8 cellular contexts compared by ENCODE assay signal in genomic region chr2:230905448-230906430, GRCh38. TPM values are rescaled to one million over a fixed set of nuclear protein-coding genes. Genes with fewer than 3 reads are reported as not detected.
A peak's percentile ranks its signal among the peaks of the same experiment; 100 is the strongest.
DNase-seq lines count a peak whose midpoint lies in the region; ATAC-seq and TF ChIP-seq lines count a peak whose summit lies in the region.

No MANE protein-coding gene starts in this region.

- H3K4me3 ChIP-seq in GM12865 (ENCODE audit: low read depth, low read length) (no peak overlapping the region), colonic mucosa (no peak overlapping the region)

- H3K9me3 ChIP-seq in colonic mucosa = no peaks in the 10 kb centered on the region

- TF ChIP-seq CTCF in GM12865 (IDR thresholded peaks at IDR 0.05; ENCODE audit: insufficient read depth, low read depth, low read length, missing control alignments) = no peak
- TF ChIP-seq CTCF in colonic mucosa (IDR thresholded peaks at IDR 0.05) = no peak

- no peak overlapping the region for H3K9ac ChIP-seq in colonic mucosa (ENCODE audit: low read depth in 2 of 2, low read length in 2 of 2)

- no peaks in the 10 kb centered on the region for H3K27me3 ChIP-seq in colonic mucosa

- H3K27ac ChIP-seq in colonic mucosa = no peak overlapping the region

- H3K36me3 ChIP-seq in colonic mucosa = no peaks in the 10 kb centered on the region

- ATAC-seq in GM18511 (IDR thresholded peaks at IDR 0.05; ENCODE audit: unreplicated experiment) = no peak

- intact Hi-C loops in colonic mucosa (cut with DNase I) = loop anchor here (5.0 kb wide), 2 partner anchors 78 to 82 kb away; no protein-coding TSS in a partner anchor

- DNase-seq in GM12865 (ENCODE audit: low read depth) (peak; percentile 39), colonic mucosa (peak; percentile 16), superior temporal gyrus (ENCODE audit: extremely low spot score) (no peak), A172 (ENCODE audit: low spot score) (no peak)
- peak; percentile 94 for DNase-seq in activated CD4-positive, alpha-beta T cell treated with anti-CD3 and anti-CD28 coated beads for 48 hours
- peak; percentile 93 for DNase-seq in stimulated activated CD4-positive, alpha-beta T cell treated with anti-CD3 and anti-CD28 coated beads, Interleukin-2, amount 100 ng/mL, for 4 hours (ENCODE audit: low read depth)
- no peak for DNase-seq in NK-92 treated with Interleukin-12 subunit alpha and Interleukin-12 subunit beta, amount 100 ng/mL, for 24 hours (lab: John Stamatoyannopoulos, UW)

- H3K4me1 ChIP-seq in colonic mucosa = no peaks in the 10 kb centered on the region

RNA-seq across cellular contexts. Expression of gene GPR55, which starts 19.3 kb away (rescaled TPM):
- total RNA-seq in colonic mucosa = 1 to 10 TPM in 1 of 2 donors, under 1 TPM in 1; 0.35 to 1.0 TPM
- 0.24 TPM in 1 of 2 replicates, not detected in the other for total RNA-seq in A172 (2014; rRNA removed; shearing (Covaris generic))

RNA-seq across cellular contexts. Expression of gene ITM2C, which starts 41.0 kb away (rescaled TPM):
- 1,000 to 10,000 TPM; 1,192 to 1,707 TPM for total RNA-seq in colonic mucosa
- 52.0 and 53.4 TPM in 2 replicates for total RNA-seq in A172 (2014; rRNA removed; shearing (Covaris generic))

Comparison
In these comparisons a context has a peak if more than half of its experiments do, and no peak if none do; other contexts are left out.
1. DNase-seq: peak in GM12865 (single experiment), activated CD4-positive, alpha-beta T cell treated with anti-CD3 and anti-CD28 coated beads for 48 hours (single experiment), colonic mucosa (single experiment) and stimulated activated CD4-positive, alpha-beta T cell treated with anti-CD3 and anti-CD28 coated beads, Interleukin-2, amount 100 ng/mL, for 4 hours (single experiment); none in NK-92 treated with Interleukin-12 subunit alpha and Interleukin-12 subunit beta, amount 100 ng/mL, for 24 hours (single experiment), superior temporal gyrus (single experiment) and A172 (single experiment).
2. RNA of gene ITM2C, which starts 41.0 kb away (total RNA-seq): 1,192 to 1,707 TPM in colonic mucosa; 52.0 to 53.4 TPM in A172; every median in the first group is over 10 times any median in the second.